Comparison of ENCODE assay signal across 18 cellular contexts in the genomic region with DNA sequence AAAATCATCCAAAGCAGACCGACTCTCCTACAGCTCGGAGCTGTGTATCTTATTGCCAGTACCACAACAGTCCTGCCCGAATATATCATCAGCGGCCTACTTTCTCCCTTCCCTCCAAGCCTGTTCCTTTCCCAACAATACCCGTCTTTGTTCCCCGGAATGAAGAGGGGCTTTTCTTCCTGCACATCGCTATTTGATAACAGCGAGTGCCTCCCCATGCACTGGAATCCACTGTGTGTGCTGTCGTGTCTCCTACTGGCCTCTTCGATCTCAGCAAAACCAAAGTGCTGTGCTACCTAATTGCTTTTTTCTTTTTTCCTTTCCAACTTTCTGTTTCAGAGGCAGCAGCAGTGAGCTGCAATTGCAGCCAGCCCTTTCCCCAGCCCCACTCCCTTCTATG. TPM values are rescaled to one million over a fixed set of nuclear protein-coding genes. Genes with fewer than 3 reads are reported as not detected.
DNase-seq lines count a peak whose midpoint lies in the region; ATAC-seq and TF ChIP-seq lines count a peak whose summit lies in the region.
"Had no signal": no experiment of that assay in that cellular context is flagged by ENCODE, and none has a peak within 500 bp of the region (broad histone marks: within the 10 kb centered on the region; RNA-seq: fewer than 3 reads in every experiment).

No MANE protein-coding gene starts in this region.

- no peak overlapping the region for H3K4me2 ChIP-seq in GM23338

- no peaks in the 10 kb centered on the region for H3K9me3 Mint-ChIP-seq in GM23338
- H3K9me3 Mint-ChIP-seq in activated CD8-positive, alpha-beta memory T cell treated with anti-CD3 and anti-CD28 coated beads, Interleukin-2, amount 10 ng/mL, durations not matched to agents 7 days and 5 days (ENCODE audit: low read depth), result no peaks in the 10 kb centered on the region
- H3K9me3 Mint-ChIP-seq: activated naive CD8-positive, alpha-beta T cell treated with anti-CD3 and anti-CD28 coated beads for 36 hours; activated T-cell treated with anti-CD3 and anti-CD28 coated beads, Interleukin-2, amount 50 U/mL, for 4 hours had no signal

- H3K9me3 ChIP-seq in stomach smooth muscle (ENCODE audit: control insufficient read depth in 2 of 2, low read length in 2 of 2), result no peaks in the 10 kb centered on the region
- H3K9me3 ChIP-seq: stomach had no signal

- H3F3A ChIP-seq in GM23338 (replicated peaks; ENCODE audit: low read depth), result no peaks in the 10 kb centered on the region

- no peaks in the 10 kb centered on the region for H3K27me3 ChIP-seq in GM23338 (ENCODE audit: insufficient read depth)
- H3K27me3 ChIP-seq in stomach smooth muscle (ENCODE audit: control insufficient read depth in 1 of 2, insufficient read depth in 2 of 2, low read length in 2 of 2), result no peaks in the 10 kb centered on the region
- H3K27me3 ChIP-seq: cardiac muscle cell, stomach had no signal

- no peak for ATAC-seq in GM23338
- ATAC-seq in activated CD8-positive, alpha-beta memory T cell treated with anti-CD3 and anti-CD28 coated beads, Interleukin-2, amount 10 ng/mL, durations not matched to agents 7 days and 5 days, result no peak
- ATAC-seq: activated T-cell treated with anti-CD3 and anti-CD28 coated beads, Interleukin-2, amount 50 U/mL, for 4 hours had no signal

- H3K27ac Mint-ChIP-seq in GM23338, result peak overlapping the region; percentile 30; the same call in 1 of the 2 replicates
- no peak overlapping the region for H3K27ac Mint-ChIP-seq in activated CD8-positive, alpha-beta memory T cell treated with anti-CD3 and anti-CD28 coated beads, Interleukin-2, amount 10 ng/mL, durations not matched to agents 7 days and 5 days
- H3K27ac Mint-ChIP-seq: activated naive CD8-positive, alpha-beta T cell treated with anti-CD3 and anti-CD28 coated beads for 36 hours had no signal

- peaks cover 32% of the 10 kb centered on the region for H3K4me1 Mint-ChIP-seq in GM23338
- H3K4me1 Mint-ChIP-seq in activated CD8-positive, alpha-beta memory T cell treated with anti-CD3 and anti-CD28 coated beads, Interleukin-2, amount 10 ng/mL, durations not matched to agents 7 days and 5 days, result peaks cover 21% of the 10 kb centered on the region

- H3K9me2 ChIP-seq in GM23338 (ENCODE audit: insufficient read depth), result no peaks in the 10 kb centered on the region

- H3K9ac ChIP-seq in stomach smooth muscle (ENCODE audit: low read length in 2 of 2), result peak overlapping the region; percentile 26 to 51

- H3K4me3 ChIP-seq in GM23338 (no peak overlapping the region), stomach smooth muscle (ENCODE audit: low read length in 2 of 2) (peak overlapping the region; percentile 28 to 44)
- H3K4me3 ChIP-seq: cardiac muscle cell, stomach had no signal

- H2AFZ ChIP-seq in GM23338, result no peak overlapping the region

- H3K79me2 ChIP-seq in GM23338 (replicated peaks; ENCODE audit: insufficient read depth), result no peaks in the 10 kb centered on the region; the same call in 1 of the 2 replicates

- CTCF ChIA-PET in activated CD8-positive, alpha-beta memory T cell treated with anti-CD3 and anti-CD28 coated beads, Interleukin-2, amount 10 ng/mL, durations not matched to agents 7 days and 5 days (lab: Charles Lee), result no interaction called here

- H3K36me3 ChIP-seq in GM23338 (ENCODE audit: insufficient read depth) (no peaks in the 10 kb centered on the region), stomach smooth muscle (ENCODE audit: control insufficient read depth in 2 of 2, insufficient read depth in 2 of 2, low read length in 2 of 2) (peaks cover 20 to 30% of the 10 kb centered on the region in 2 donors)

- H3K4me1 ChIP-seq in GM23338 (ENCODE audit: insufficient read depth) (peaks cover 22% of the 10 kb centered on the region), stomach smooth muscle (ENCODE audit: control insufficient read depth, insufficient read depth, low read length) (peaks cover 41% of the 10 kb centered on the region)

- H3K36me3 Mint-ChIP-seq in GM23338 (ENCODE audit: low read depth), result peaks cover 28% of the 10 kb centered on the region
- H3K36me3 Mint-ChIP-seq in activated CD8-positive, alpha-beta memory T cell treated with anti-CD3 and anti-CD28 coated beads, Interleukin-2, amount 10 ng/mL, durations not matched to agents 7 days and 5 days, result no peaks in the 10 kb centered on the region
- H3K36me3 Mint-ChIP-seq: activated naive CD8-positive, alpha-beta T cell treated with anti-CD3 and anti-CD28 coated beads for 36 hours had no signal

- H3K4me3 Mint-ChIP-seq in GM23338, result no peak overlapping the region
- no peak overlapping the region for H3K4me3 Mint-ChIP-seq in activated CD8-positive, alpha-beta memory T cell treated with anti-CD3 and anti-CD28 coated beads, Interleukin-2, amount 10 ng/mL, durations not matched to agents 7 days and 5 days
- H3K4me3 Mint-ChIP-seq: activated naive CD8-positive, alpha-beta T cell treated with anti-CD3 and anti-CD28 coated beads for 36 hours had no signal

- peaks cover 6% of the 10 kb centered on the region for H3K27me3 Mint-ChIP-seq in GM23338 (ENCODE audit: insufficient read depth, low read depth, poor library complexity)
- peaks cover 61% of the 10 kb centered on the region for H3K27me3 Mint-ChIP-seq in activated CD8-positive, alpha-beta memory T cell treated with anti-CD3 and anti-CD28 coated beads, Interleukin-2, amount 10 ng/mL, durations not matched to agents 7 days and 5 days

- H3K27ac ChIP-seq in GM23338 (ENCODE audit: low read depth) (no peak overlapping the region), cingulate gyrus (ENCODE audit: low read depth, low read length) (peak overlapping the region; percentile 98), stomach smooth muscle (ENCODE audit: low read length) (peak overlapping the region; percentile 76)
- H3K27ac ChIP-seq: cardiac muscle cell had no signal

- TF ChIP-seq CTCF in GM23338 (conservative IDR thresholded peaks at IDR 0.05; ENCODE audit: low read depth in 2 of 2), result no peak

- no peaks in the 10 kb centered on the region for H4K20me1 ChIP-seq in GM23338 (replicated peaks; ENCODE audit: insufficient read depth)

- DNase-seq in GM23338 (ENCODE audit: low spot score) (no peak), medulla oblongata (ENCODE audit: extremely low spot score) (peak; percentile 93), DMS153 (lab: John Stamatoyannopoulos, UW) (no peak)
- DNase-seq in activated CD4-positive, CD25-positive, alpha-beta regulatory T cell (lab: John Stamatoyannopoulos, UW), result no peak
- DNase-seq in activated CD8-positive, alpha-beta memory T cell treated with anti-CD3 and anti-CD28 coated beads, Interleukin-2, amount 10 ng/mL, durations not matched to agents 7 days and 5 days, result no peak
- DNase-seq in activated naive CD4-positive, alpha-beta T cell treated with Interleukin-2 at 50 U/mL for 16 hours, result no peak
- DNase-seq: activated CD4-positive, alpha-beta T cell treated with anti-CD3 and anti-CD28 coated beads, Interleukin-2, amount 50 U/mL, for 48 hours; activated naive CD8-positive, alpha-beta T cell treated with anti-CD3 and anti-CD28 coated beads for 36 hours; activated T-cell treated with anti-CD3 and anti-CD28 coated beads, Interleukin-2, amount 50 U/mL, for 4 hours; IMR-90; naive B cell; NCI-H187; NCI-H345; NK-92 treated with Interleukin-12 subunit alpha and Interleukin-12 subunit beta, amount 100 ng/mL, for 24 hours; stomach had no signal

TF ChIP-seq in GM23338, 12 proteins besides CTCF, POLR2A, EP300 and RAD21 (continues in another document):
- no peak for TF ChIP-seq REST (IDR thresholded peaks at IDR 0.05; ENCODE audit: unreplicated experiment)
- TF ChIP-seq EZH2phosphoT487 (IDR thresholded peaks at IDR 0.05; ENCODE audit: unreplicated experiment), result no peak
- no peak for TF ChIP-seq ZNF331 (CRISPR knock-in tag; IDR thresholded peaks at IDR 0.05; ENCODE audit: low read depth)
- TF ChIP-seq EZH2 (IDR thresholded peaks at IDR 0.05; ENCODE audit: low read depth, unreplicated experiment), result no peak
- no peak for TF ChIP-seq POLR2AphosphoS5 (IDR thresholded peaks at IDR 0.05; ENCODE audit: low read depth)
- TF ChIP-seq ZNF114 (CRISPR knock-in tag; IDR thresholded peaks at IDR 0.05), result no peak
- TF ChIP-seq NANOG (IDR thresholded peaks at IDR 0.05; ENCODE audit: borderline replicate concordance), result no peak
- no peak for TF ChIP-seq CREB1 (CRISPR knock-in tag; IDR thresholded peaks at IDR 0.05; ENCODE audit: low read depth)
- TF ChIP-seq JUNB (IDR thresholded peaks at IDR 0.05; ENCODE audit: unreplicated experiment), result no peak

RNA-seq across cellular contexts. Expression of gene EFNB2, which starts 43.5 kb away (rescaled TPM):
- total RNA-seq in GM23338 (2014; rRNA removed; shearing (Covaris generic)), result 8.3 and 10.9 TPM in 2 replicates
- polyA plus RNA-seq in GM23338 (2016; fragmentation: Nextera tagmentation; extraction: Ambion mirVana), result 5.5 and 5.7 TPM in 2 replicates
- under 1 TPM in 1 of 2 experiments, not detected in 1; 0.14 TPM for total RNA-seq in activated CD8-positive, alpha-beta memory T cell treated with anti-CD3 and anti-CD28 coated beads, Interleukin-2, amount 10 ng/mL, durations not matched to agents 7 days and 5 days
